In genomic region chr10:37390901-37391300, GRCh38 we compare ENCODE assay signal across 27 cellular contexts.
"Had no signal": no experiment of that assay in that cellular context is flagged by ENCODE, and none has a peak within 500 bp of the region (broad histone marks: within the 10 kb centered on the region; RNA-seq: fewer than 3 reads in every experiment).

No MANE protein-coding gene starts in this region.

- H3K79me2 ChIP-seq: parathyroid adenoma had no signal

- H3K27ac ChIP-seq: esophagus squamous epithelium, neutrophil, parathyroid adenoma, right lobe of liver, suprapubic skin, transverse colon, upper lobe of right lung had no signal

- H3K4me3 ChIP-seq: esophagus squamous epithelium, lung, mucosa of descending colon, right lobe of liver, suprapubic skin, transverse colon, upper lobe of right lung, uterus had no signal

- H2AFZ ChIP-seq: parathyroid adenoma had no signal

- DNase-seq: cortex of kidney; effector memory CD8-positive, alpha-beta T cell; erythroblast; esophagus squamous epithelium; foreskin melanocyte; glutamatergic neuron; kidney; mesenchymal stem cell; mucosa of descending colon; naive B cell; right lobe of liver; small intestine; stimulated activated CD4-positive, alpha-beta T cell treated with anti-CD3 and anti-CD28 coated beads, Interleukin-12 subunit alpha, Interleukin-12 subunit beta, amount 100 ng/mL, for 4 hours; stimulated activated CD4-positive, alpha-beta T cell treated with anti-CD3 and anti-CD28 coated beads, Interleukin-1b, Interleukin-23, amount 100 ng/mL, for 48 hours; stimulated activated CD4-positive, alpha-beta T cell treated with anti-CD3 and anti-CD28 coated beads, Interleukin-4, amount 100 ng/mL, for 1 hour; stimulated activated CD8-positive, alpha-beta memory T cell treated with anti-CD3 and anti-CD28 coated beads, Interleukin-4, amount 100 ng/mL, for 48 hours; stimulated activated naive CD4-positive, alpha-beta T cell; stimulated activated naive CD8-positive, alpha-beta T cell treated with anti-CD3 and anti-CD28 coated beads, Interleukin-15, amount 100 ng/mL, for 72 hours; transverse colon; upper lobe of right lung had no signal

- H3K36me3 ChIP-seq: esophagus squamous epithelium, neutrophil, right lobe of liver, suprapubic skin, transverse colon, upper lobe of right lung, uterus had no signal

- H3K27me3 ChIP-seq: esophagus squamous epithelium, neutrophil, right lobe of liver, suprapubic skin, transverse colon, upper lobe of right lung, uterus had no signal

- ATAC-seq: effector memory CD8-positive, alpha-beta T cell; left lobe of liver; mucosa of descending colon; natural killer cell treated with Interleukin-12 subunit alpha and Interleukin-12 subunit beta and Interleukin-15 and Interleukin-18, amount 100 ng/mL, for 72 hours; right lobe of liver; stimulated activated naive CD8-positive, alpha-beta T cell treated with anti-CD3 and anti-CD28 coated beads, Interleukin-15, amount 100 ng/mL, for 72 hours; upper lobe of right lung had no signal

- H3K9me3 ChIP-seq: neutrophil, right lobe of liver, transverse colon, upper lobe of right lung, uterus had no signal

- H3K4me1 ChIP-seq: esophagus squamous epithelium, parathyroid adenoma, right lobe of liver, suprapubic skin, transverse colon, upper lobe of right lung, uterus had no signal
